Comparison of ENCODE assay signal across 8 cellular contexts in genomic region chr11:111417011-111417765, GRCh38. TPM values are rescaled to one million over a fixed set of nuclear protein-coding genes. Genes with fewer than 3 reads are reported as not detected.
DNase-seq lines count a peak whose midpoint lies in the region; ATAC-seq and TF ChIP-seq lines count a peak whose summit lies in the region.

No MANE protein-coding gene starts in this region.

- DNase-seq in DND-41 (no peak), iPS-NIHi11 (ENCODE audit: low spot score) (no peak), midbrain (lab: John Stamatoyannopoulos, UW) (no peak), BE2C (no peak)
- peak; percentile 41 for DNase-seq in activated naive CD4-positive, alpha-beta T cell treated with anti-CD3 and anti-CD28 coated beads, Interleukin-2, amount 50 U/mL, for 16 hours

- H3K4me3 ChIP-seq in DND-41 (ENCODE audit: low read depth in 1 of 2, low read length in 2 of 2) (no peak overlapping the region), parathyroid adenoma (ENCODE audit: low read depth, low read length) (peak overlapping the region; percentile 27), BE2C (ENCODE audit: low read depth, low read length) (no peak overlapping the region)

- H3K27me3 ChIP-seq in DND-41 (ENCODE audit: insufficient read depth, low read length, poor library complexity) = no peaks in the 10 kb centered on the region
- H3K27me3 ChIP-seq in parathyroid adenoma (ENCODE audit: control insufficient read depth, insufficient read depth, low read length) = no peaks in the 10 kb centered on the region
- peaks cover 13% of the 10 kb centered on the region for H3K27me3 ChIP-seq in BE2C

- no peaks in the 10 kb centered on the region for H4K20me1 ChIP-seq in DND-41 (ENCODE audit: insufficient read depth, low read length)

- H3K36me3 ChIP-seq in DND-41 (ENCODE audit: insufficient read depth, low read length) = no peaks in the 10 kb centered on the region
- H3K36me3 ChIP-seq in parathyroid adenoma (ENCODE audit: control insufficient read depth, insufficient read depth, low read length) = no peaks in the 10 kb centered on the region
- no peaks in the 10 kb centered on the region for H3K36me3 ChIP-seq in BE2C

- H3K27ac ChIP-seq in DND-41 (ENCODE audit: low read length) (peak overlapping the region; percentile 45; the same call in 1 of the 2 replicates), parathyroid adenoma (peak overlapping the region; percentile 97)

- no peak for TF ChIP-seq CTCF in DND-41 (IDR thresholded peaks at IDR 0.05; ENCODE audit: borderline replicate concordance, extremely low read depth, low read length, poor library complexity, severe bottlenecking)
- no peak for TF ChIP-seq CTCF in parathyroid adenoma (IDR thresholded peaks at IDR 0.05)
- no peak for TF ChIP-seq CTCF in BE2C (IDR thresholded peaks at IDR 0.05; ENCODE audit: low read depth, low read length)

- H3K79me2 ChIP-seq in DND-41 (ENCODE audit: insufficient read depth, low read length) (no peaks in the 10 kb centered on the region), parathyroid adenoma (no peaks in the 10 kb centered on the region)

- no peak overlapping the region for H3K4me2 ChIP-seq in DND-41 (ENCODE audit: insufficient read depth, low read length)
- H3K4me2 ChIP-seq in parathyroid adenoma (ENCODE audit: low read length) = peak overlapping the region; percentile 72

- no peak overlapping the region for H2AFZ ChIP-seq in DND-41 (ENCODE audit: low read depth, low read length)
- H2AFZ ChIP-seq in parathyroid adenoma = peak overlapping the region; percentile 53

- H3K9me3 ChIP-seq in DND-41 (ENCODE audit: insufficient read depth, low read length, severe bottlenecking) = no peaks in the 10 kb centered on the region
- H3K9me3 ChIP-seq in parathyroid adenoma (ENCODE audit: control insufficient read depth, low read length) = no peaks in the 10 kb centered on the region
- H3K9me3 ChIP-seq in BE2C = no peaks in the 10 kb centered on the region

- ATAC-seq in DND-41 (ENCODE audit: insufficient read depth, low read depth) (no peak), GM19397 (IDR thresholded peaks at IDR 0.05; ENCODE audit: unreplicated experiment) (peak; percentile 55), HG03442 (IDR thresholded peaks at IDR 0.05; ENCODE audit: unreplicated experiment) (peak; percentile 50)

- H3K9ac ChIP-seq in DND-41 (ENCODE audit: low read depth, low read length) (no peak overlapping the region), parathyroid adenoma (no peak overlapping the region)

- H3K4me1 ChIP-seq in DND-41 (ENCODE audit: insufficient read depth, low read length) (peaks cover 60% of the 10 kb centered on the region), parathyroid adenoma (peaks cover 36% of the 10 kb centered on the region), BE2C (no peaks in the 10 kb centered on the region)

RNA-seq across cellular contexts. Expression of gene POU2AF1, which starts 38.1 kb away (rescaled TPM):
- not detected for polyA plus RNA-seq in BE2C (2012; ENCODE audit: insufficient read depth, insufficient read length, low read depth)
